ENCODE assay signal across 9 cellular contexts in genomic region chr1:225448146-225448805, GRCh38. TPM values are rescaled to one million over a fixed set of nuclear protein-coding genes. Genes with fewer than 3 reads are reported as not detected.
DNase-seq lines count a peak whose midpoint lies in the region; ATAC-seq and TF ChIP-seq lines count a peak whose summit lies in the region.
"Had no signal": no experiment of that assay in that cellular context is flagged by ENCODE, and none has a peak within 500 bp of the region (broad histone marks: within the 10 kb centered on the region; RNA-seq: fewer than 3 reads in every experiment).

No MANE protein-coding gene starts in this region.

- intact Hi-C loops in psoas muscle (cut with DNase I): no loop called here

- in situ Hi-C loops in brain microvascular endothelial cell (cut with HindIII; ENCODE audit: low pct_ligation_motif_present, low sequenced_read_pairs): no loop called here

- H3K4me3 ChIP-seq in psoas muscle (no peak overlapping the region), brain microvascular endothelial cell (ENCODE audit: low read depth, low read length) (no peak overlapping the region)

- DNase-seq in C1 segment of cervical spinal cord (lab: John Stamatoyannopoulos, UW) (peak in 8 of 14 donors; percentile 41 to 67 (median 51)), amygdala (lab: John Stamatoyannopoulos, UW) (peak in 30 of 56 donors; percentile 8 to 75 (median 44)), inferior parietal cortex (ENCODE audit: extremely low spot score) (peak; percentile 65), psoas muscle (no peak), brain microvascular endothelial cell (no peak), NCI-H510A treated with DMSO at 0.1 percent for 48 hours (lab: John Stamatoyannopoulos, UW) (no peak)
- no peak for DNase-seq in activated naive CD4-positive, alpha-beta T cell treated with anti-CD3 and anti-CD28 coated beads, Interleukin-2, amount 10 ng/mL, durations not matched to agents 7 days and 5 days
- DNase-seq: T1000 had no signal

- ATAC-seq in psoas muscle (no peak), GM21529 (IDR thresholded peaks at IDR 0.05; ENCODE audit: unreplicated experiment) (no peak)

- peaks cover 13% of the 10 kb centered on the region for H3K27me3 Mint-ChIP-seq in activated naive CD4-positive, alpha-beta T cell treated with anti-CD3 and anti-CD28 coated beads, Interleukin-2, amount 10 ng/mL, durations not matched to agents 7 days and 5 days

- no peaks in the 10 kb centered on the region for H3K9me3 Mint-ChIP-seq in activated naive CD4-positive, alpha-beta T cell treated with anti-CD3 and anti-CD28 coated beads, Interleukin-2, amount 10 ng/mL, durations not matched to agents 7 days and 5 days

- WGBS in psoas muscle, 3 donors: 40 to 56% (median 50%) methylated on average over 9 of the region's 9 CpGs

- CTCF ChIA-PET in activated naive CD4-positive, alpha-beta T cell treated with anti-CD3 and anti-CD28 coated beads, Interleukin-2, amount 10 ng/mL, durations not matched to agents 7 days and 5 days (lab: Charles Lee): no interaction called here

- H3K27ac ChIP-seq in psoas muscle (peak overlapping the region; percentile 34), brain microvascular endothelial cell (no peak overlapping the region)

- H3K4me1 ChIP-seq in psoas muscle: peaks cover 8% of the 10 kb centered on the region

- no peak for TF ChIP-seq CTCF in psoas muscle (IDR thresholded peaks at IDR 0.05)
- TF ChIP-seq CTCF in brain microvascular endothelial cell (IDR thresholded peaks at IDR 0.05; ENCODE audit: low read depth, low read length, missing control alignments): no peak

- no peak overlapping the region for H3K27ac Mint-ChIP-seq in activated naive CD4-positive, alpha-beta T cell treated with anti-CD3 and anti-CD28 coated beads, Interleukin-2, amount 10 ng/mL, durations not matched to agents 7 days and 5 days

- H3K36me3 Mint-ChIP-seq in activated naive CD4-positive, alpha-beta T cell treated with anti-CD3 and anti-CD28 coated beads, Interleukin-2, amount 10 ng/mL, durations not matched to agents 7 days and 5 days: no peaks in the 10 kb centered on the region

- H3K4me3 Mint-ChIP-seq in activated naive CD4-positive, alpha-beta T cell treated with anti-CD3 and anti-CD28 coated beads, Interleukin-2, amount 10 ng/mL, durations not matched to agents 7 days and 5 days: no peak overlapping the region

- H3K27me3 ChIP-seq in psoas muscle (ENCODE audit: insufficient read depth in 3 of 3, low read length in 2 of 3) (no peaks in the 10 kb centered on the region), brain microvascular endothelial cell (replicated peaks) (no peaks in the 10 kb centered on the region)

- peaks cover 65% of the 10 kb centered on the region for H3K4me1 Mint-ChIP-seq in activated naive CD4-positive, alpha-beta T cell treated with anti-CD3 and anti-CD28 coated beads, Interleukin-2, amount 10 ng/mL, durations not matched to agents 7 days and 5 days

- H3K36me3 ChIP-seq in psoas muscle (ENCODE audit: insufficient read depth in 1 of 2, low read depth in 1 of 2): no peaks in the 10 kb centered on the region
- H3K36me3 ChIP-seq in brain microvascular endothelial cell (replicated peaks): no peaks in the 10 kb centered on the region

- H3K9me3 ChIP-seq in psoas muscle: no peaks in the 10 kb centered on the region

RNA-seq across cellular contexts. Expression of gene LBR, which starts 20.4 kb away (rescaled TPM):
- total RNA-seq in psoas muscle: 10 to 100 TPM; 11.6 to 22.8 (median 15.8) TPM
- polyA plus RNA-seq in psoas muscle: 10 to 100 TPM in 2 of 3 donors, 1 to 10 TPM in 1; 6.8 to 15.6 (median 10.6) TPM

Comparison
In these comparisons a context has a peak if more than half of its experiments do, and no peak if none do; other contexts are left out.
1. DNase-seq: peak in C1 segment of cervical spinal cord (8 of 14), amygdala (30 of 56) and inferior parietal cortex (single experiment); none in psoas muscle (0 of 2), brain microvascular endothelial cell (single experiment), activated naive CD4-positive, alpha-beta T cell treated with anti-CD3 and anti-CD28 coated beads, Interleukin-2, amount 10 ng/mL, durations not matched to agents 7 days and 5 days (single experiment) and NCI-H510A treated with DMSO at 0.1 percent for 48 hours (single experiment).